Comparison of ENCODE assay signal across 9 cellular contexts in the genomic region with DNA sequence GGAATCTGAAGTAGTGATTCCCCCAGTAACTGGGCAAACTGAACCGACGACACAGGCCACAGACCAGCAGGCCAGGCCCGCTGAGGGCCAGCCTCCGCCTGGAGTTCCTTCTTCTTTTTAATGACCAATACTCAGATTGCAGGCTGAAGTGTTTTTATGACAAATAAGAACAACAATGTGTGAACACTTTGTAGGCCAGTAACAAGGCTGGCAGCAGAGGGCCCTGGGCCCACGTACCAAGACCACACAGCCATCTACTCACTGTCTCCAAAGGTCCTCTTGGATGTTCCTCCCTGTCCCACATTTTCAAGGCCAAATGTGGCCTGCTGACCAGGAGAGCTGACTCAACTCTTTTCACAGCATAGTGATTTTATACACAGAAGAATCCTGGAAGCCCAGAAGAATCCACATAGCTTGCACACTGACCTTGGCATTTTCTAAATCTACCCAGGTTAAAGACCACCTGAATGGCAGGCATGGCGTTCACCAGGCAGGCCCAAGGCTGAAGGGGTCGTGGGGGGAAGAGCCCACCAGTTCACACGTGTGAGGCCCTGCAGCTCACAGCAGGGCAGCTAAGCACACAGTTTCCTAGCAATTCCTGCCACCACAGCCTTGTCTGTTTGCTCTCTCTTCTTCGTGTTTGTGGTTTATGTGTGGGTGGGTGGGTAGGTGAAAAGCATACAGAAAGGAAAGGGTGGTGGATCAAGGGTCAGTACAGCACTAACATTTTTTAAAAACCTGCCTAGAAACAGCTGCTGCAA. TPM values are rescaled to one million over a fixed set of nuclear protein-coding genes. Genes with fewer than 3 reads are reported as not detected.
DNase-seq lines count a peak whose midpoint lies in the region; ATAC-seq, FAIRE-seq and TF ChIP-seq lines count a peak whose summit lies in the region.
"Had no signal": no experiment of that assay in that cellular context is flagged by ENCODE, and none has a peak within 500 bp of the region (broad histone marks: within the 10 kb centered on the region; RNA-seq: fewer than 3 reads in every experiment).

No MANE protein-coding gene starts in this region.

- peaks cover 0 to 14% of the 10 kb centered on the region in 2 experiments; a peak in 3 of 5 replicates for H3K4me1 ChIP-seq in K562 (replicated peaks in 1 of 2; ENCODE audit: control insufficient read depth in 2 of 2, insufficient read depth in 2 of 2, low read length in 2 of 2)

- 49% methylated on average over 8 of the region's 9 CpGs for WGBS in K562 (ENCODE audit: insufficient coverage, low coverage, missing lambda C conversion rate)

- BruUV-seq in K562 (replicated peaks; lab: Mats Ljungman, UMichigan), result no TSS peak

- intact Hi-C loops in K562 (cut with micrococcal nuclease), result no loop called here

- TF ChIP-seq EP300 in K562 (IDR thresholded peaks at IDR 0.05; ENCODE audit: low read length), result no peak

- no peaks in the 10 kb centered on the region; the same call in 2 of the 3 replicates for H3K36me3 ChIP-seq in K562 (ENCODE audit: control insufficient read depth, insufficient read depth, low read length)

- in situ Hi-C loops in K562 (cut with MboI), result no loop called here

- DNase-seq in K562 (ENCODE audit: extremely low read depth in 1 of 4, low spot score in 3 of 4) (no peak), myocyte (ENCODE audit: low read depth) (peak; percentile 20), globus pallidus (ENCODE audit: low spot score) (no peak), ecto neural progenitor cell (ENCODE audit: low spot score) (no peak), GOT3 (lab: John Stamatoyannopoulos, UW) (no peak)
- DNase-seq in activated CD4-positive, alpha-beta T cell treated with anti-CD3 and anti-CD28 coated beads, Interleukin-2, amount 50 U/mL, for 1 hour, result no peak

- H3K9me3 ChIP-seq in K562 (replicated peaks; ENCODE audit: control insufficient read depth, insufficient read depth, low read depth, low read length), result no peaks in the 10 kb centered on the region

- H4K20me1 ChIP-seq in K562 (replicated peaks; ENCODE audit: control insufficient read depth, insufficient read depth, low read length), result no peaks in the 10 kb centered on the region; the same call in 1 of the 2 replicates

- no peak overlapping the region for H2AFZ ChIP-seq in K562 (ENCODE audit: low read depth, low read length)

- H3K27me3 ChIP-seq in K562 (ENCODE audit: control insufficient read depth in 2 of 2, insufficient read depth in 2 of 2, low read length in 2 of 2), result no peaks in the 10 kb centered on the region

- CTCF ChIA-PET in K562 (lab: Yijun Ruan, JAX; ENCODE audit: low intra/inter-chr PET ratio), result no interaction called here

- no peak for TF ChIP-seq RAD21 in K562 (CRISPR knock-in tag; conservative IDR thresholded peaks at IDR 0.05 in 1 of 2, IDR thresholded peaks at IDR 0.05 in 1 of 2)

- H3K9me1 ChIP-seq in K562 (ENCODE audit: control insufficient read depth, insufficient read depth, low read length), result no peaks in the 10 kb centered on the region

- no peak for FAIRE-seq in K562 (lab: Jason Lieb, UNC)

- POLR2A ChIA-PET in K562 (lab: Yijun Ruan, JAX), result interaction anchor here (0.6 to 2.0 kb wide), 5 partner anchors 9 to 1214 kb away, joined by 3 to 7 read pairs (median 4); a partner anchor contains a TSS

- H3K4me2 ChIP-seq in K562 (ENCODE audit: insufficient read depth, low read length), result no peak overlapping the region

- peak; percentile 40 for ATAC-seq in GM18498 (IDR thresholded peaks at IDR 0.05; ENCODE audit: unreplicated experiment)
- peak; percentile 35 for ATAC-seq in HG02870 (IDR thresholded peaks at IDR 0.05; ENCODE audit: unreplicated experiment)
- no peak for ATAC-seq in K562
- ATAC-seq: HCT116 had no signal

- TF ChIP-seq POLR2A in K562 (conservative IDR thresholded peaks at IDR 0.05), result no peak

- H3K27ac ChIP-seq in K562 (ENCODE audit: extremely low read depth, low read depth, low read length), result no peak overlapping the region

- no peak overlapping the region for H3K9ac ChIP-seq in K562 (ENCODE audit: insufficient read depth in 1 of 2, low read depth in 2 of 2, low read length in 2 of 2)

- no peak overlapping the region for H3K4me3 ChIP-seq in K562

- no peak for TF ChIP-seq CTCF in K562 (IDR thresholded peaks at IDR 0.05 in 2 of 3, conservative IDR thresholded peaks at IDR 0.05 in 1 of 3; ENCODE audit: insufficient read depth in 2 of 3, low read depth in 1 of 3, low read length in 3 of 3)

- H3K79me2 ChIP-seq in K562 (ENCODE audit: control insufficient read depth, insufficient read depth, low read length), result no peaks in the 10 kb centered on the region

TF ChIP-seq in K562, 482 proteins besides CTCF, POLR2A, EP300 and RAD21 (continues in another document):
- TF ChIP-seq MCM3 (IDR thresholded peaks at IDR 0.05), result no peak
- TF ChIP-seq ZKSCAN3 (CRISPR knock-in tag; IDR thresholded peaks at IDR 0.05), result no peak
- TF ChIP-seq, protein P1, sequence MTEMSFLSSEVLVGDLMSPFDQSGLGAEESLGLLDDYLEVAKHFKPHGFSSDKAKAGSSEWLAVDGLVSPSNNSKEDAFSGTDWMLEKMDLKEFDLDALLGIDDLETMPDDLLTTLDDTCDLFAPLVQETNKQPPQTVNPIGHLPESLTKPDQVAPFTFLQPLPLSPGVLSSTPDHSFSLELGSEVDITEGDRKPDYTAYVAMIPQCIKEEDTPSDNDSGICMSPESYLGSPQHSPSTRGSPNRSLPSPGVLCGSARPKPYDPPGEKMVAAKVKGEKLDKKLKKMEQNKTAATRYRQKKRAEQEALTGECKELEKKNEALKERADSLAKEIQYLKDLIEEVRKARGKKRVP (CRISPR knock-in tag; IDR thresholded peaks at IDR 0.05), result no peak
- TF ChIP-seq MAFG (tag; conservative IDR thresholded peaks at IDR 0.05), result peak; percentile 31; the same call in 1 of the 2 replicates
- TF ChIP-seq ESRRB (CRISPR knock-in tag; IDR thresholded peaks at IDR 0.05; ENCODE audit: borderline replicate concordance), result no peak
- no peak for TF ChIP-seq SMC3 (conservative IDR thresholded peaks at IDR 0.05; ENCODE audit: insufficient read depth, low read depth, low read length)
- peak; percentile 45; the same call in 1 of the 2 replicates for TF ChIP-seq ZNF316 (IDR thresholded peaks at IDR 0.05)
- TF ChIP-seq RBBP5 (IDR thresholded peaks at IDR 0.05; ENCODE audit: borderline replicate concordance, insufficient read depth, low read length, poor library complexity, severe bottlenecking), result no peak
- peak; percentile 43; the same call in 1 of the 2 replicates for TF ChIP-seq C11orf30 (IDR thresholded peaks at IDR 0.05; ENCODE audit: low read depth)
- TF ChIP-seq, protein P2, sequence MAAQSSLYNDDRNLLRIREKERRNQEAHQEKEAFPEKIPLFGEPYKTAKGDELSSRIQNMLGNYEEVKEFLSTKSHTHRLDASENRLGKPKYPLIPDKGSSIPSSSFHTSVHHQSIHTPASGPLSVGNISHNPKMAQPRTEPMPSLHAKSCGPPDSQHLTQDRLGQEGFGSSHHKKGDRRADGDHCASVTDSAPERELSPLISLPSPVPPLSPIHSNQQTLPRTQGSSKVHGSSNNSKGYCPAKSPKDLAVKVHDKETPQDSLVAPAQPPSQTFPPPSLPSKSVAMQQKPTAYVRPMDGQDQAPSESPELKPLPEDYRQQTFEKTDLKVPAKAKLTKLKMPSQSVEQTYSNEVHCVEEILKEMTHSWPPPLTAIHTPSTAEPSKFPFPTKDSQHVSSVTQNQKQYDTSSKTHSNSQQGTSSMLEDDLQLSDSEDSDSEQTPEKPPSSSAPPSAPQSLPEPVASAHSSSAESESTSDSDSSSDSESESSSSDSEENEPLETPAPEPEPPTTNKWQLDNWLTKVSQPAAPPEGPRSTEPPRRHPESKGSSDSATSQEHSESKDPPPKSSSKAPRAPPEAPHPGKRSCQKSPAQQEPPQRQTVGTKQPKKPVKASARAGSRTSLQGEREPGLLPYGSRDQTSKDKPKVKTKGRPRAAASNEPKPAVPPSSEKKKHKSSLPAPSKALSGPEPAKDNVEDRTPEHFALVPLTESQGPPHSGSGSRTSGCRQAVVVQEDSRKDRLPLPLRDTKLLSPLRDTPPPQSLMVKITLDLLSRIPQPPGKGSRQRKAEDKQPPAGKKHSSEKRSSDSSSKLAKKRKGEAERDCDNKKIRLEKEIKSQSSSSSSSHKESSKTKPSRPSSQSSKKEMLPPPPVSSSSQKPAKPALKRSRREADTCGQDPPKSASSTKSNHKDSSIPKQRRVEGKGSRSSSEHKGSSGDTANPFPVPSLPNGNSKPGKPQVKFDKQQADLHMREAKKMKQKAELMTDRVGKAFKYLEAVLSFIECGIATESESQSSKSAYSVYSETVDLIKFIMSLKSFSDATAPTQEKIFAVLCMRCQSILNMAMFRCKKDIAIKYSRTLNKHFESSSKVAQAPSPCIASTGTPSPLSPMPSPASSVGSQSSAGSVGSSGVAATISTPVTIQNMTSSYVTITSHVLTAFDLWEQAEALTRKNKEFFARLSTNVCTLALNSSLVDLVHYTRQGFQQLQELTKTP (IDR thresholded peaks at IDR 0.05; ENCODE audit: low read depth in 1 of 2, partially characterized antibody in 2 of 2), result no peak
- no peak for TF ChIP-seq ZNF76 (CRISPR knock-in tag; IDR thresholded peaks at IDR 0.05; ENCODE audit: borderline replicate concordance)
- TF ChIP-seq TAF7 (tag; IDR thresholded peaks at IDR 0.05), result no peak
- no peak for TF ChIP-seq ZNF124 (CRISPR knock-in tag; IDR thresholded peaks at IDR 0.05)
- no peak for TF ChIP-seq CHD4 (IDR thresholded peaks at IDR 0.05; ENCODE audit: insufficient read depth, insufficient replicate concordance, low read depth, low read length, poor library complexity, severe bottlenecking)
- peak; percentile 51 for TF ChIP-seq EGR1 (conservative IDR thresholded peaks at IDR 0.05)

RNA-seq across cellular contexts. Expression of a gene that starts 13.3 kb away (rescaled TPM):
- total RNA-seq in K562 (2011; cell fraction: chromatin; rRNA removed; ENCODE audit: low replicate concordance), result 1.7 and 3.1 TPM in 2 replicates
- total RNA-seq in K562 (2011; cell fraction: nucleolus; rRNA removed), result 3.3 and 4.8 TPM in 2 replicates
- 3.3 and 5.0 TPM in 2 replicates for total RNA-seq in K562 (2011; cell fraction: nucleoplasm; rRNA removed)
- total RNA-seq in K562 (2014; rRNA removed), result 15.3 and 36.6 TPM in 2 replicates
- 16.0 and 19.1 TPM in 2 replicates for total RNA-seq in K562 (2014; rRNA removed; fragmentation: Illumina TruSeq; extraction: Trizol)
- total RNA-seq in K562 (2015; rRNA removed; fragmentation: Illumina TruSeq; extraction: Trizol), result 14.1 and 21.1 TPM in 2 replicates
- total RNA-seq in K562 (2021), result 16.9 and 18.5 TPM in 2 replicates
- polyA plus RNA-seq in K562 (2011; rRNA removed), result 9.5 and 11.5 TPM in 2 replicates
- 8.6 and 11.3 TPM in 2 replicates for polyA plus RNA-seq in K562 (2011; cell fraction: cytosol; rRNA removed)
- polyA plus RNA-seq in K562 (2011; cell fraction: nucleus; rRNA removed), result 2.6 and 5.4 TPM in 2 replicates
- 36.6 and 56.8 TPM in 2 replicates for polyA plus RNA-seq in K562 (2012)
- polyA plus RNA-seq in K562 (2014; fragmentation: Illumina TruSeq; extraction: Trizol), result 15.4 and 22.3 TPM in 2 replicates
- polyA plus RNA-seq in K562 (2014; fragmentation: Nextera tagmentation; extraction: Ambion mirVana), result 1 to 10 TPM; 1.8 to 2.2 TPM
- polyA plus RNA-seq in K562 (2014; rRNA removed), result 18.3 and 27.8 TPM in 2 replicates
- polyA minus RNA-seq in K562 (2011; rRNA and poly(A)+ RNA removed), result 3.3 and 3.5 TPM in 2 replicates
- 5.6 TPM in 1 of 2 replicates, not detected in the other for polyA minus RNA-seq in K562 (2011; cell fraction: cytosol; rRNA and poly(A)+ RNA removed)
- polyA minus RNA-seq in K562 (2011; cell fraction: nucleus; rRNA and poly(A)+ RNA removed), result 1.4 and 1.6 TPM in 2 replicates
- total RNA-seq in myocyte, result 2.2 and 5.6 TPM in 2 replicates
- polyA plus RNA-seq in myocyte (2012), result 24.2 TPM
